In genomic region chr12:12749433-12749832, GRCh38 we compare ENCODE assay signal across 14 cellular contexts. TPM values are rescaled to one million over a fixed set of nuclear protein-coding genes. Genes with fewer than 3 reads are reported as not detected.
DNase-seq lines count a peak whose midpoint lies in the region; ATAC-seq and TF ChIP-seq lines count a peak whose summit lies in the region.
"Had no signal": no experiment of that assay in that cellular context is flagged by ENCODE, and none has a peak within 500 bp of the region (broad histone marks: within the 10 kb centered on the region; RNA-seq: fewer than 3 reads in every experiment).

No MANE protein-coding gene starts in this region.

- H3K9me3 ChIP-seq in esophagus (ENCODE audit: control insufficient read depth in 2 of 2, insufficient read depth in 1 of 2, low read depth in 1 of 2, low read length in 1 of 2) (no peaks in the 10 kb centered on the region), T-helper 17 cell (ENCODE audit: control insufficient read depth, low read length, poor library complexity, severe bottlenecking) (no peaks in the 10 kb centered on the region)

- no peaks in the 10 kb centered on the region for H3K36me3 ChIP-seq in esophagus (ENCODE audit: control insufficient read depth in 2 of 2, insufficient read depth in 2 of 2, low read length in 1 of 2)

- peak; percentile 95 for DNase-seq in A172 (ENCODE audit: low spot score)
- DNase-seq in OCI-M1 (lab: John Stamatoyannopoulos, UW) = peak; percentile 78
- no peak for DNase-seq in omental fat pad (ENCODE audit: low spot score)
- no peak for DNase-seq in stimulated activated CD4-positive, alpha-beta T cell treated with anti-CD3 and anti-CD28 coated beads, Interleukin-12 subunit alpha, Interleukin-12 subunit beta, amount 100 ng/mL, for 4 hours
- DNase-seq in NCI-H345 (lab: John Stamatoyannopoulos, UW) = no peak
- no peak for DNase-seq in T-helper 17 cell
- DNase-seq: activated T-cell treated with anti-CD3 and anti-CD28 coated beads, Interleukin-2, amount 50 U/mL, for 4 hours; naive thymus-derived CD4-positive, alpha-beta T cell; stimulated activated naive CD8-positive, alpha-beta T cell treated with anti-CD3 and anti-CD28 coated beads, Interleukin-15, Interleukin-2, amounts not matched to agents 100 U/mL and 50 U/mL, for 24 hours; T-helper 9 cell had no signal

- H3K27me3 ChIP-seq in esophagus (ENCODE audit: control insufficient read depth in 1 of 2, insufficient read depth in 2 of 2, low read length in 2 of 2) = no peaks in the 10 kb centered on the region
- H3K27me3 ChIP-seq: hepatocyte had no signal

- H3K36me3 Mint-ChIP-seq in T-helper 17 cell (ENCODE audit: low read depth) = peaks cover 6% of the 10 kb centered on the region

- TF ChIP-seq CTCF in omental fat pad (IDR thresholded peaks at IDR 0.05) = no peak

- H3K27ac Mint-ChIP-seq in T-helper 17 cell = no peak overlapping the region

- H3K4me1 ChIP-seq in esophagus (ENCODE audit: control insufficient read depth in 2 of 2, insufficient read depth in 2 of 2, low read length in 1 of 2) = peaks cover 0 to 2% of the 10 kb centered on the region in 2 donors

- H3K4me1 Mint-ChIP-seq in T-helper 17 cell = peaks cover 18% of the 10 kb centered on the region

- H3K27me3 Mint-ChIP-seq in T-helper 17 cell = no peaks in the 10 kb centered on the region
- H3K27me3 Mint-ChIP-seq: naive thymus-derived CD4-positive, alpha-beta T cell had no signal

- H3K4me3 ChIP-seq in esophagus (ENCODE audit: low read depth in 1 of 2, low read length in 2 of 2) = peak overlapping the region; percentile 20 to 49
- H3K4me3 ChIP-seq: hepatocyte had no signal

- 52 to 68% methylated on average over 7 of the region's 7 CpGs for WGBS in esophagus, 2 donors

- ATAC-seq in omental fat pad (ENCODE audit: low FRiP score) (peak; percentile 48), GM18498 (IDR thresholded peaks at IDR 0.05; ENCODE audit: unreplicated experiment) (no peak), T-helper 17 cell (no peak)
- ATAC-seq: activated T-cell treated with anti-CD3 and anti-CD28 coated beads, Interleukin-2, amount 50 U/mL, for 4 hours; HCT116; naive thymus-derived CD4-positive, alpha-beta T cell; stimulated activated naive CD8-positive, alpha-beta T cell treated with anti-CD3 and anti-CD28 coated beads, Interleukin-15, Interleukin-2, amounts not matched to agents 100 U/mL and 50 U/mL, for 24 hours had no signal

- no peak overlapping the region for H3K4me3 Mint-ChIP-seq in T-helper 17 cell
- H3K4me3 Mint-ChIP-seq: activated T-cell treated with anti-CD3 and anti-CD28 coated beads, Interleukin-2, amount 50 U/mL, for 4 hours; naive thymus-derived CD4-positive, alpha-beta T cell had no signal

- H3K27ac ChIP-seq in esophagus (ENCODE audit: low read depth in 2 of 2, low read length in 1 of 2) = no peak overlapping the region
- H3K27ac ChIP-seq: hepatocyte had no signal

RNA-seq across cellular contexts. Expression of gene CDKN1B, which starts 32.3 kb away (rescaled TPM):
- 18.1 and 20.0 TPM in 2 replicates for total RNA-seq in A172 (2014; rRNA removed; shearing (Covaris generic))
- 10 to 100 TPM; 17.5 to 26.2 TPM for polyA plus RNA-seq in esophagus
- total RNA-seq in omental fat pad = 10 to 100 TPM; 18.4 to 86.2 (median 26.5) TPM
- 100 to 1,000 TPM; 202 to 252 TPM for total RNA-seq in T-helper 17 cell

RNA-seq across cellular contexts. Expression of gene APOLD1, which starts 36.0 kb away (rescaled TPM):
- 3.3 and 3.5 TPM in 2 replicates for total RNA-seq in A172 (2014; rRNA removed; shearing (Covaris generic))
- polyA plus RNA-seq in esophagus = 1 to 10 TPM in 1 of 2 donors, under 1 TPM in 1; 0.77 to 2.4 TPM
- total RNA-seq in omental fat pad (100 to 1,000 TPM in 3 of 4 donors, 10 to 100 TPM in 1; 96.4 to 336 (median 119) TPM), T-helper 17 cell (1 to 10 TPM; 3.1 to 5.1 TPM)

RNA-seq across cellular contexts. Expression of gene GPR19, which starts 53.5 kb away (rescaled TPM):
- 0.57 and 0.84 TPM in 2 replicates for total RNA-seq in A172 (2014; rRNA removed; shearing (Covaris generic))
- under 1 TPM; 0.20 to 0.24 TPM for polyA plus RNA-seq in esophagus
- 1 to 10 TPM in 2 of 4 donors, under 1 TPM in 1, not detected in 1; 0.38 to 1.3 (median 1.2) TPM for total RNA-seq in omental fat pad
- total RNA-seq in T-helper 17 cell = 1 to 10 TPM; 2.0 to 2.1 TPM

Comparison
In these comparisons a context has a peak if more than half of its experiments do, and no peak if none do; other contexts are left out.
1. DNase-seq: peak in A172 (single experiment) and OCI-M1 (single experiment); none in omental fat pad (single experiment), stimulated activated CD4-positive, alpha-beta T cell treated with anti-CD3 and anti-CD28 coated beads, Interleukin-12 subunit alpha, Interleukin-12 subunit beta, amount 100 ng/mL, for 4 hours (single experiment), NCI-H345 (single experiment) and T-helper 17 cell (0 of 3).
2. RNA of gene APOLD1, which starts 36.0 kb away (total RNA-seq): 96.4 to 336 TPM in omental fat pad; 3.1 to 5.1 TPM in T-helper 17 cell and 3.3 to 3.5 TPM in A172; every median in the first group is over 10 times any median in the second.